Comparison of ENCODE assay signal across 9 cellular contexts in the genomic region with DNA sequence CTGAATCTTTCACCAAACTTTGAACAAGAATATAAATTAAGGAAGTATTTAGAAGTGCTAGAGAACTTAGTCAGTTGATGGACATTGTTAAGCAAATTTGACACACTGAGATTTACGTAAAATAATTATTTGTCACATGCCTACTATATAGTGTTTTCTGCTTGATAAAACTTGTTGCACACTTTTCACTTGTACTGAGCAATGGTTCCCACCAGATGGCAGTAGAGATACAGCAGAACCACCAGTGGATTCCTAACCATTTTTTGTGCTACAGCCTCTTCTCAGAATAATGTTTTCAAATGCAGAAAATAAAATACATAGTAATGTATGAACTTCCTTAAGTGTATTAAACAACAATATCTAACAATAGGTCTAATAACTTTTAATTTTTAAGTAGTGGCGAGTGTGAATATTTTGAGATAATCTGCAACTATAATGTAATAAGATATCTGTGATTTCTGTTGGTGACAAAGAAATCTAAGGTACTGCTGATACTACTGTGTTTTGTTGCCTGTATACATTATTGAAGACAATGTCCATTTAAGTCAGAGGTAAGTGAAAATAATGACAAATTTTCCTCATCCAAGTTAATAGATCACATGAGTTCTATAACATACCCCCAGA.
DNase-seq lines count a peak whose midpoint lies in the region; ATAC-seq and TF ChIP-seq lines count a peak whose summit lies in the region.
"Had no signal": no experiment of that assay in that cellular context is flagged by ENCODE, and none has a peak within 500 bp of the region (broad histone marks: within the 10 kb centered on the region; RNA-seq: fewer than 3 reads in every experiment).

No MANE protein-coding gene starts in this region.

- CTCF ChIA-PET in IMR-90 (lab: Yijun Ruan, JAX): interaction anchor here (0.6 to 0.7 kb wide), 2 partner anchors 15 to 469 kb away, joined by 3 read pairs; no protein-coding TSS in a partner anchor
- CTCF ChIA-PET in activated CD8-positive, alpha-beta T cell treated with anti-CD3 and anti-CD28 coated beads for 36 hours (lab: Charles Lee): interaction anchor here (0.6 to 0.7 kb wide), 5 partner anchors 11 to 50 kb away, joined by 3 read pairs; no protein-coding TSS in a partner anchor

- no peaks in the 10 kb centered on the region for H4K20me1 ChIP-seq in IMR-90 (ENCODE audit: insufficient read depth, low read length)

- no peaks in the 10 kb centered on the region for H3K9me3 ChIP-seq in IMR-90 (ENCODE audit: control insufficient read depth, insufficient read depth, low read length)
- no peaks in the 10 kb centered on the region for H3K9me3 ChIP-seq in suprapubic skin

- no peak overlapping the region for H2AK9ac ChIP-seq in IMR-90 (replicated peaks; ENCODE audit: low read depth, low read length, poor library complexity)

- no peak overlapping the region for H3K9ac ChIP-seq in IMR-90 (ENCODE audit: low read depth, low read length)

- H3K36me3 ChIP-seq in IMR-90 (ENCODE audit: control insufficient read depth, insufficient read depth, low read length): no peaks in the 10 kb centered on the region
- no peaks in the 10 kb centered on the region for H3K36me3 ChIP-seq in suprapubic skin

- no peak overlapping the region for H3K4me2 ChIP-seq in IMR-90 (ENCODE audit: low read depth, low read length)

- H3K79me1 ChIP-seq in IMR-90 (ENCODE audit: low read depth in 1 of 2, low read length in 2 of 2): no peaks in the 10 kb centered on the region

- no peaks in the 10 kb centered on the region for H3K4me1 Mint-ChIP-seq in activated CD8-positive, alpha-beta T cell treated with anti-CD3 and anti-CD28 coated beads for 36 hours (ENCODE audit: low read depth)
- H3K4me1 Mint-ChIP-seq: activated naive CD8-positive, alpha-beta T cell treated with anti-CD3 and anti-CD28 coated beads, Interleukin-2, amount 10 ng/mL, durations not matched to agents 7 days and 5 days had no signal

- H2BK15ac ChIP-seq in IMR-90 (ENCODE audit: low read depth, low read length): no peak overlapping the region

- H2AK5ac ChIP-seq in IMR-90 (ENCODE audit: low read depth, low read length): no peak overlapping the region

- BruUV-seq in IMR-90 (replicated peaks; lab: Mats Ljungman, UMichigan): no TSS peak

- H3K27ac ChIP-seq in IMR-90 (ENCODE audit: insufficient read depth, low read length) (no peak overlapping the region), suprapubic skin (no peak overlapping the region)

- no peaks in the 10 kb centered on the region for H3K27me3 Mint-ChIP-seq in activated CD8-positive, alpha-beta T cell treated with anti-CD3 and anti-CD28 coated beads for 36 hours
- H3K27me3 Mint-ChIP-seq: activated naive CD8-positive, alpha-beta T cell treated with anti-CD3 and anti-CD28 coated beads, Interleukin-2, amount 10 ng/mL, durations not matched to agents 7 days and 5 days had no signal

- H3K4ac ChIP-seq in IMR-90 (ENCODE audit: low read depth, low read length): no peak overlapping the region

- TF ChIP-seq EP300 in suprapubic skin (IDR thresholded peaks at IDR 0.05): no peak

- in situ Hi-C loops in IMR-90 (cut with MboI; ENCODE audit: low sequenced_read_pairs): no loop called here

- H3K27me3 ChIP-seq in IMR-90 (ENCODE audit: control insufficient read depth, insufficient read depth, low read length): no peaks in the 10 kb centered on the region
- no peaks in the 10 kb centered on the region for H3K27me3 ChIP-seq in suprapubic skin

- no peaks in the 10 kb centered on the region for H3K9me3 Mint-ChIP-seq in activated CD8-positive, alpha-beta T cell treated with anti-CD3 and anti-CD28 coated beads for 36 hours
- H3K9me3 Mint-ChIP-seq: activated naive CD8-positive, alpha-beta T cell treated with anti-CD3 and anti-CD28 coated beads, Interleukin-2, amount 10 ng/mL, durations not matched to agents 7 days and 5 days had no signal

- TF ChIP-seq CTCF in IMR-90 (conservative IDR thresholded peaks at IDR 0.05; ENCODE audit: low read depth, low read length) (peak; percentile 66), suprapubic skin (IDR thresholded peaks at IDR 0.05) (peak; percentile 31 to 54)
- peak; percentile 67 for TF ChIP-seq CTCF in activated CD8-positive, alpha-beta T cell treated with anti-CD3 and anti-CD28 coated beads for 36 hours (IDR thresholded peaks at IDR 0.05)

- H3K56ac ChIP-seq in IMR-90 (ENCODE audit: extremely low read depth, insufficient read depth, low read length): no peak overlapping the region

- no peak overlapping the region for H3K18ac ChIP-seq in IMR-90 (ENCODE audit: low read depth, low read length)

- dilution Hi-C loops in IMR-90 (cut with HindIII; ENCODE audit: low sequenced_read_pairs, unreplicated experiment): no loop called here

- H3K9me1 ChIP-seq in IMR-90 (ENCODE audit: insufficient read depth, low read length): no peaks in the 10 kb centered on the region

- ATAC-seq in GM19467 (IDR thresholded peaks at IDR 0.05; ENCODE audit: unreplicated experiment) (peak; percentile 91), IMR-90 (ENCODE audit: low read depth) (peak; percentile 89)
- ATAC-seq in activated CD8-positive, alpha-beta T cell treated with anti-CD3 and anti-CD28 coated beads for 36 hours: no peak

- POLR2A ChIA-PET in IMR-90 (lab: Charles Lee; ENCODE audit: unreplicated experiment): interaction anchor here (0.6 kb wide), 1 partner anchor 452 kb away, joined by 3 read pairs; no protein-coding TSS in a partner anchor
- POLR2A ChIA-PET in activated CD8-positive, alpha-beta T cell treated with anti-CD3 and anti-CD28 coated beads for 36 hours (lab: Charles Lee): no interaction called here

- peaks cover 14% of the 10 kb centered on the region for H3K36me3 Mint-ChIP-seq in activated CD8-positive, alpha-beta T cell treated with anti-CD3 and anti-CD28 coated beads for 36 hours (ENCODE audit: low read depth)

- WGBS in IMR-90 (ENCODE audit: extremely low coverage in 2 of 2, insufficient read length in 1 of 2), 2 experiments: no CpG with 5 or more reads among the region's 2 CpGs
- 48% methylated on average over 2 of the region's 2 CpGs for WGBS in suprapubic skin

- TF ChIP-seq RAD21 in IMR-90 (IDR thresholded peaks at IDR 0.05; ENCODE audit: low read length): peak; percentile 52

- H3K4me1 ChIP-seq in IMR-90 (ENCODE audit: control insufficient read depth, insufficient read depth, low read length) (no peaks in the 10 kb centered on the region), suprapubic skin (no peaks in the 10 kb centered on the region)

- H4K91ac ChIP-seq in IMR-90 (ENCODE audit: insufficient read depth, low read depth, low read length): no peak overlapping the region

- no peak overlapping the region for H3K23ac ChIP-seq in IMR-90 (ENCODE audit: low read depth, low read length)

- no peak overlapping the region for H3K4me3 ChIP-seq in IMR-90 (ENCODE audit: insufficient read depth, low read depth, low read length)
- no peak overlapping the region for H3K4me3 ChIP-seq in suprapubic skin

- H2BK20ac ChIP-seq in IMR-90 (ENCODE audit: low read depth, low read length): no peak overlapping the region

- no peak overlapping the region for H3K14ac ChIP-seq in IMR-90 (replicated peaks; ENCODE audit: low read depth, low read length)

- H2BK5ac ChIP-seq in IMR-90 (ENCODE audit: low read depth, low read length, poor library complexity, severe bottlenecking): no peak overlapping the region

- TF ChIP-seq POLR2A in IMR-90 (IDR thresholded peaks at IDR 0.05; ENCODE audit: low read depth, low read length) (no peak), suprapubic skin (IDR thresholded peaks at IDR 0.05) (no peak)

- no peak overlapping the region for H2BK120ac ChIP-seq in IMR-90 (ENCODE audit: low read depth, low read length)

- DNase-seq in NCI-H82 (lab: John Stamatoyannopoulos, UW) (peak; percentile 44), NCI-H82 treated with DMSO at 0.1 percent for 48 hours (lab: John Stamatoyannopoulos, UW; ENCODE audit: unreplicated experiment) (no peak), IMR-90 (peak; percentile 49), hippocampal formation (lab: John Stamatoyannopoulos, UW) (peak; percentile 1 to 35), suprapubic skin (ENCODE audit: low spot score in 2 of 2) (no peak), 8988T (no peak)
- peak; percentile 7 for DNase-seq in activated CD8-positive, alpha-beta T cell treated with anti-CD3 and anti-CD28 coated beads for 36 hours
- DNase-seq: activated naive CD8-positive, alpha-beta T cell treated with anti-CD3 and anti-CD28 coated beads, Interleukin-2, amount 10 ng/mL, durations not matched to agents 7 days and 5 days had no signal

- H2AFZ ChIP-seq in IMR-90 (replicated peaks; ENCODE audit: low read length, poor library complexity): no peak overlapping the region

- H4K8ac ChIP-seq in IMR-90 (ENCODE audit: low read depth in 2 of 2, low read length in 2 of 2): no peak overlapping the region

- H3K27ac Mint-ChIP-seq in activated CD8-positive, alpha-beta T cell treated with anti-CD3 and anti-CD28 coated beads for 36 hours: no peak overlapping the region
- H3K27ac Mint-ChIP-seq: activated naive CD8-positive, alpha-beta T cell treated with anti-CD3 and anti-CD28 coated beads, Interleukin-2, amount 10 ng/mL, durations not matched to agents 7 days and 5 days had no signal

- H3K4me3 Mint-ChIP-seq in activated CD8-positive, alpha-beta T cell treated with anti-CD3 and anti-CD28 coated beads for 36 hours: no peak overlapping the region
- H3K4me3 Mint-ChIP-seq: activated naive CD8-positive, alpha-beta T cell treated with anti-CD3 and anti-CD28 coated beads, Interleukin-2, amount 10 ng/mL, durations not matched to agents 7 days and 5 days had no signal

- H4K5ac ChIP-seq in IMR-90 (ENCODE audit: low read depth, low read length): no peak overlapping the region

- intact Hi-C loops in IMR-90 (cut with micrococcal nuclease): no loop called here
- intact Hi-C loops in activated CD8-positive, alpha-beta T cell treated with anti-CD3 and anti-CD28 coated beads for 36 hours (cut with micrococcal nuclease): no loop called here

TF ChIP-seq in IMR-90, 13 proteins besides CTCF, POLR2A, EP300 and RAD21:
- peak; percentile 31; the same call in 1 of the 2 replicates for TF ChIP-seq SMC3 (IDR thresholded peaks at IDR 0.05; ENCODE audit: low read depth, low read length)
- TF ChIP-seq, protein P1, sequence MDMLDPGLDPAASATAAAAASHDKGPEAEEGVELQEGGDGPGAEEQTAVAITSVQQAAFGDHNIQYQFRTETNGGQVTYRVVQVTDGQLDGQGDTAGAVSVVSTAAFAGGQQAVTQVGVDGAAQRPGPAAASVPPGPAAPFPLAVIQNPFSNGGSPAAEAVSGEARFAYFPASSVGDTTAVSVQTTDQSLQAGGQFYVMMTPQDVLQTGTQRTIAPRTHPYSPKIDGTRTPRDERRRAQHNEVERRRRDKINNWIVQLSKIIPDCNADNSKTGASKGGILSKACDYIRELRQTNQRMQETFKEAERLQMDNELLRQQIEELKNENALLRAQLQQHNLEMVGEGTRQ (IDR thresholded peaks at IDR 0.05; ENCODE audit: low read depth, low read length): no peak

Comparison
In these comparisons a context has a peak if more than half of its experiments do, and no peak if none do; other contexts are left out.
1. DNase-seq: peak in NCI-H82 (single experiment), IMR-90 (single experiment), activated CD8-positive, alpha-beta T cell treated with anti-CD3 and anti-CD28 coated beads for 36 hours (single experiment) and hippocampal formation (2 of 2); none in NCI-H82 treated with DMSO at 0.1 percent for 48 hours (single experiment), suprapubic skin (0 of 2) and 8988T (single experiment).
2. Peak in every context shown above with its lines, with median percentiles within 50 percentile points of each other: CTCF ChIP-seq.